Comparison of ENCODE assay signal across 9 cellular contexts in genomic region chr7:104923010-104923421, GRCh38.
DNase-seq lines count a peak whose midpoint lies in the region; ATAC-seq and TF ChIP-seq lines count a peak whose summit lies in the region.
"Had no signal": no experiment of that assay in that cellular context is flagged by ENCODE, and none has a peak within 500 bp of the region (broad histone marks: within the 10 kb centered on the region; RNA-seq: fewer than 3 reads in every experiment).

No MANE protein-coding gene starts in this region.

- 7 to 15% methylated on average over 4 of the region's 4 CpGs for WGBS in esophagus squamous epithelium, 2 donors
- 41 to 59% methylated on average over 4 of the region's 4 CpGs for WGBS in testis, 2 donors

- H3K9me3 ChIP-seq in OCI-LY3 (ENCODE audit: insufficient read depth, low read length) (no peaks in the 10 kb centered on the region), esophagus squamous epithelium (no peaks in the 10 kb centered on the region), neural cell (ENCODE audit: low read length) (no peaks in the 10 kb centered on the region), testis (no peaks in the 10 kb centered on the region)

- TF ChIP-seq CTCF in OCI-LY3 (IDR thresholded peaks at IDR 0.05; ENCODE audit: low read depth, low read length) (peak; percentile 91), esophagus squamous epithelium (IDR thresholded peaks at IDR 0.05) (peak; percentile 72 to 88 (median 74)), neural cell (IDR thresholded peaks at IDR 0.05; ENCODE audit: poor library complexity, severe bottlenecking) (peak; percentile 67), testis (IDR thresholded peaks at IDR 0.05) (peak; percentile 60 to 64 (median 61))

- intact Hi-C loops in esophagus squamous epithelium (cut with DNase I) (no loop called here), testis (cut with DNase I; ENCODE audit: low total_unique reads) (no loop called here)

- no peaks in the 10 kb centered on the region for H3K36me3 ChIP-seq in OCI-LY3 (replicated peaks; ENCODE audit: low read depth, low read length)
- no peaks in the 10 kb centered on the region for H3K36me3 ChIP-seq in esophagus squamous epithelium
- no peaks in the 10 kb centered on the region for H3K36me3 ChIP-seq in neural cell (ENCODE audit: insufficient read depth, low read length)
- H3K36me3 ChIP-seq in testis (ENCODE audit: low read depth, missing control alignments) = no peaks in the 10 kb centered on the region

- DNase-seq in DMS79 treated with DMSO at 0.1 percent for 48 hours (lab: John Stamatoyannopoulos, UW) (peak; percentile 58), HUDEP-2 (lab: John Stamatoyannopoulos, UW; ENCODE audit: unreplicated experiment in 76 of 76) (peak in 71 of 76 experiments; percentile 5 to 87 (median 47)), activated T-cell treated with anti-CD3 and anti-CD28 coated beads for 48 hours (ENCODE audit: low read depth) (peak; percentile 58), esophagus squamous epithelium (lab: John Stamatoyannopoulos, UW) (peak; percentile 8), testis (peak; percentile 84)

- H3K79me2 ChIP-seq in OCI-LY3 (ENCODE audit: low read length) (no peaks in the 10 kb centered on the region), neural cell (replicated peaks; ENCODE audit: insufficient read depth, low read length) (no peaks in the 10 kb centered on the region)

- no peaks in the 10 kb centered on the region for H3K9me2 ChIP-seq in neural cell (ENCODE audit: insufficient read depth, low read length)

- H3K4me1 ChIP-seq in OCI-LY3 (ENCODE audit: low read length) (peaks cover 16% of the 10 kb centered on the region), esophagus squamous epithelium (peaks cover 0 to 15% (median 7%) of the 10 kb centered on the region in 3 donors), testis (no peaks in the 10 kb centered on the region)

- no peaks in the 10 kb centered on the region for H3F3A ChIP-seq in neural cell (ENCODE audit: insufficient read depth, low read length, poor library complexity, severe bottlenecking)

- H3K9ac ChIP-seq in OCI-LY3 (ENCODE audit: low read length) (no peak overlapping the region), neural cell (ENCODE audit: low read length) (no peak overlapping the region)

- peak overlapping the region; percentile 54 for H3K4me2 ChIP-seq in OCI-LY3 (ENCODE audit: low read length)
- no peak overlapping the region for H3K4me2 ChIP-seq in neural cell (ENCODE audit: low read length)

- H3K27ac ChIP-seq in OCI-LY3 (ENCODE audit: low read length) (no peak overlapping the region), esophagus squamous epithelium (peak overlapping the region; percentile 23 to 76 (median 40)), neural cell (ENCODE audit: low read length) (no peak overlapping the region), testis (peak overlapping the region in 1 of 2 donors; percentile 56)

- H3K4me3 ChIP-seq in OCI-LY3 (ENCODE audit: low read length) (no peak overlapping the region; the same call in 1 of the 2 replicates), esophagus squamous epithelium (no peak overlapping the region), neural cell (ENCODE audit: low read length) (no peak overlapping the region), testis (no peak overlapping the region)
- H3K4me3 ChIP-seq: skin epidermis had no signal

- TF ChIP-seq RAD21 in neural cell (conservative IDR thresholded peaks at IDR 0.05) = peak; percentile 69

- no peak for TF ChIP-seq POLR2A in esophagus squamous epithelium (IDR thresholded peaks at IDR 0.05)
- TF ChIP-seq POLR2A in testis (IDR thresholded peaks at IDR 0.05) = no peak

- H2AFZ ChIP-seq in OCI-LY3 (ENCODE audit: low read depth, low read length) = peak overlapping the region; percentile 88
- H2AFZ ChIP-seq in neural cell (ENCODE audit: low read depth, low read length) = no peak overlapping the region

- peak; percentile 86 for ATAC-seq in GM21528 (IDR thresholded peaks at IDR 0.05; ENCODE audit: low FRiP score, unreplicated experiment)

- no peak for TF ChIP-seq EP300 in neural cell (conservative IDR thresholded peaks at IDR 0.05; ENCODE audit: poor library complexity, severe bottlenecking)

- H3K27me3 ChIP-seq in OCI-LY3 (ENCODE audit: low read depth, low read length) = no peaks in the 10 kb centered on the region
- H3K27me3 ChIP-seq in esophagus squamous epithelium = no peaks in the 10 kb centered on the region
- H3K27me3 ChIP-seq in neural cell (ENCODE audit: insufficient read depth, low read depth, low read length) = no peaks in the 10 kb centered on the region
- H3K27me3 ChIP-seq in testis = no peaks in the 10 kb centered on the region

- H4K20me1 ChIP-seq in OCI-LY3 (ENCODE audit: insufficient read depth, low read length) = no peaks in the 10 kb centered on the region
- H4K20me1 ChIP-seq in neural cell (ENCODE audit: insufficient read depth) = no peaks in the 10 kb centered on the region

TF ChIP-seq in neural cell, 6 proteins besides CTCF, POLR2A, EP300 and RAD21:
- TF ChIP-seq TAF1 (IDR thresholded peaks at IDR 0.05; ENCODE audit: low read depth) (no peak), SMC3 (conservative IDR thresholded peaks at IDR 0.05; ENCODE audit: poor library complexity) (peak; percentile 66)

Comparison
In these comparisons a context has a peak if more than half of its experiments do, and no peak if none do; other contexts are left out.
1. DNase-seq: peak in every context shown above with its lines; median percentile 84 in testis; 58 in DMS79 treated with DMSO at 0.1 percent for 48 hours; 58 in activated T-cell treated with anti-CD3 and anti-CD28 coated beads for 48 hours; 47 in HUDEP-2; 8 in esophagus squamous epithelium.
2. H3K27ac ChIP-seq: peak in esophagus squamous epithelium (4 of 4); none in OCI-LY3 (single experiment) and neural cell (single experiment).
3. Peak in every context shown above with its lines, with median percentiles within 50 percentile points of each other: CTCF ChIP-seq.